ENCODE assay signal across 8 cellular contexts in the genomic region with DNA sequence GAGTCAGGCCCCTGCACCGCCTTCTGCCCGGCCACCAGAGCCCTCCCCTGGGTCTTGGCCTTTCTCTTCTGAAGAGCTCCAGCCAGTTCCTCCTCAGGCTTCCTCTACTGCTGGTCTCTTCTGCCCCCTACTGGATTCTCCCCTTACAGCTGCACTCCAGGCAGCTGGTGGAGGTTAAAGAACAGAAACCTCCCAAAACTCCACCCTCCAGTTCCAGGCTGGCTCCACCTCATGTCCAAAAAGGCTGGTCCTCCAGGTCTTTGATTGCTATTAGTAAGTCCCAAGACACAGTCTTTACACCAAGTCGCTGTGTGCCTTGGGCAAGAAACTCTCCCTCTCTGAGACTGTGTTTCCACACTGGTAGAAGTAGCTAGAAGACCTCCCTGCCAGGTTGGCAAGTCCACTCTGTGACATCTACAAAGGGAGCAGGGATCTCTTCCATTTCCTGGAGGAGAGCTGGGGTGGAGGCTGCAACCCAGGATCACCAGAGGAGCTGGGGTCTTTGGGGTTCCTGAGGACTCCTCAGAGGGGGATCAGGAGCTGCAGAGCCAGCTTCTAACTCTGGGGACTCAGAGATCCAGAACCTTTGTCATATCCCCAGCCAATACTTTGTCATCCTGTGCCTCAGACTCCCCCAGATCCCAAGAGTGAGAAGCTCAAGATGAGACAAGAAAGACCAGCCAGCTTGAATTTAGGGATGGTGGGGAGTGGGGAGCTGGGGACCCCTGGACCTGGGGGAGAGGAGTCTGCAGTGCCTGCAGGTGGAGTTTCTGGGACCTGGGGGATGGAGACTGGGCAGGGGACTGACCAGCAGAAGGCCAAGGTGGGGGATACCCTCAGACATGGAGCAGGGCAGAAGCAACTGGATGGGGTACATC.
DNase-seq lines count a peak whose midpoint lies in the region; ATAC-seq, FAIRE-seq and TF ChIP-seq lines count a peak whose summit lies in the region.

No MANE protein-coding gene starts in this region.

- DNase-seq in D721Med (ENCODE audit: insufficient read length, low spot score), result no peak
- DNase-seq in NCI-H748 (lab: John Stamatoyannopoulos, UW; ENCODE audit: unreplicated experiment), result peak; percentile 54
- peak; percentile 21 to 55 for DNase-seq in activated CD4-positive, alpha-beta T cell treated with anti-CD3 and anti-CD28 coated beads, Interleukin-2, amount 50 U/mL, for 24 hours (ENCODE audit: low read depth in 1 of 2, low spot score in 1 of 2)
- peak; percentile 41 for DNase-seq in effector CD8-positive, alpha-beta T cell (lab: John Stamatoyannopoulos, UW)
- peak; percentile 63 to 69 for DNase-seq in memory B cell (ENCODE audit: low spot score in 2 of 2)
- peak; percentile 54 to 81 for DNase-seq in stimulated activated effector memory CD8-positive, alpha-beta T cell treated with anti-CD3 and anti-CD28 coated beads, Interleukin-12 subunit alpha, Interleukin-12 subunit beta, amount 100 ng/mL, for 72 hours (ENCODE audit: low spot score in 2 of 2)

- peak overlapping the region; percentile 24 for H3K4me3 Mint-ChIP-seq in memory B cell
- H3K4me3 Mint-ChIP-seq in stimulated activated effector memory CD8-positive, alpha-beta T cell treated with anti-CD3 and anti-CD28 coated beads, Interleukin-12 subunit alpha, Interleukin-12 subunit beta, amount 100 ng/mL, for 72 hours, result no peak overlapping the region

- ATAC-seq in HG02610 (IDR thresholded peaks at IDR 0.05; ENCODE audit: unreplicated experiment) (peak; percentile 24), memory B cell (ENCODE audit: low read depth) (peak; percentile 48), GM19395 (IDR thresholded peaks at IDR 0.05; ENCODE audit: unreplicated experiment) (no peak)
- peak; percentile 71 for ATAC-seq in stimulated activated effector memory CD8-positive, alpha-beta T cell treated with anti-CD3 and anti-CD28 coated beads, Interleukin-12 subunit alpha, Interleukin-12 subunit beta, amount 100 ng/mL, for 72 hours

- no peak overlapping the region for H3K27ac Mint-ChIP-seq in memory B cell
- H3K27ac Mint-ChIP-seq in stimulated activated effector memory CD8-positive, alpha-beta T cell treated with anti-CD3 and anti-CD28 coated beads, Interleukin-12 subunit alpha, Interleukin-12 subunit beta, amount 100 ng/mL, for 72 hours, result no peak overlapping the region

- FAIRE-seq in D721Med (lab: Jason Lieb, UNC), result no peak

- peaks cover 8% of the 10 kb centered on the region for H3K27me3 Mint-ChIP-seq in memory B cell

- peaks cover 62% of the 10 kb centered on the region for H3K4me1 Mint-ChIP-seq in memory B cell
- H3K4me1 Mint-ChIP-seq in stimulated activated effector memory CD8-positive, alpha-beta T cell treated with anti-CD3 and anti-CD28 coated beads, Interleukin-12 subunit alpha, Interleukin-12 subunit beta, amount 100 ng/mL, for 72 hours, result peaks cover 24% of the 10 kb centered on the region

- no peaks in the 10 kb centered on the region for H3K9me3 Mint-ChIP-seq in memory B cell
- H3K9me3 Mint-ChIP-seq in stimulated activated effector memory CD8-positive, alpha-beta T cell treated with anti-CD3 and anti-CD28 coated beads, Interleukin-12 subunit alpha, Interleukin-12 subunit beta, amount 100 ng/mL, for 72 hours, result no peaks in the 10 kb centered on the region

- peak; percentile 50 for TF ChIP-seq CTCF in D721Med (IDR thresholded peaks at IDR 0.05; ENCODE audit: insufficient read depth, missing control alignments)

- no peaks in the 10 kb centered on the region for H3K36me3 Mint-ChIP-seq in memory B cell
- no peaks in the 10 kb centered on the region for H3K36me3 Mint-ChIP-seq in stimulated activated effector memory CD8-positive, alpha-beta T cell treated with anti-CD3 and anti-CD28 coated beads, Interleukin-12 subunit alpha, Interleukin-12 subunit beta, amount 100 ng/mL, for 72 hours
